In genomic region chr6:21887301-21888185, GRCh38 we compare ENCODE assay signal across 10 cellular contexts.
A peak's percentile ranks its signal among the peaks of the same experiment; 100 is the strongest.
DNase-seq lines count a peak whose midpoint lies in the region; ATAC-seq, FAIRE-seq and TF ChIP-seq lines count a peak whose summit lies in the region.
"Had no signal": no experiment of that assay in that cellular context is flagged by ENCODE, and none has a peak within 500 bp of the region (broad histone marks: within the 10 kb centered on the region; RNA-seq: fewer than 3 reads in every experiment).

No MANE protein-coding gene starts in this region.

- WGBS in esophagus muscularis mucosa, result 30% methylated on average over 14 of the region's 14 CpGs
- 30 to 33% methylated on average over 14 of the region's 14 CpGs for WGBS in pancreas, 2 donors

- peak; percentile 84 for DNase-seq in DMS 273 (lab: John Stamatoyannopoulos, UW; ENCODE audit: unreplicated experiment)
- peak; percentile 84 to 93 for DNase-seq in NCI-H446 (lab: John Stamatoyannopoulos, UW)
- no peak for DNase-seq in esophagus muscularis mucosa (ENCODE audit: extremely low spot score)
- no peak for DNase-seq in pancreas
- no peak for DNase-seq in epidermal melanocyte (ENCODE audit: insufficient read length, low spot score)
- DNase-seq in amygdala (lab: John Stamatoyannopoulos, UW), result no peak
- no peak for DNase-seq in mesothelial cell of epicardium (ENCODE audit: low spot score in 2 of 2, unreplicated experiment in 2 of 2)
- DNase-seq: KG1, T-helper 1 cell had no signal

- peak overlapping the region in 2 of 4 donors; percentile 6 to 13 for H3K4me3 ChIP-seq in esophagus muscularis mucosa
- H3K4me3 ChIP-seq in pancreas, result no peak overlapping the region

- TF ChIP-seq EP300 in esophagus muscularis mucosa (IDR thresholded peaks at IDR 0.05), result no peak

- H3K4me1 ChIP-seq in esophagus muscularis mucosa (peaks cover 20 to 47% (median 39%) of the 10 kb centered on the region in 4 donors), pancreas (peaks cover 0 to 12% (median 0%) of the 10 kb centered on the region in 3 donors)

- peaks cover 8% of the 10 kb centered on the region for H3K36me3 Mint-ChIP-seq in mesothelial cell of epicardium

- H3K27ac Mint-ChIP-seq in mesothelial cell of epicardium, result no peak overlapping the region

- H3K27me3 Mint-ChIP-seq in mesothelial cell of epicardium (ENCODE audit: low read depth), result no peaks in the 10 kb centered on the region

- H3K36me3 ChIP-seq in esophagus muscularis mucosa, result no peaks in the 10 kb centered on the region
- H3K36me3 ChIP-seq in pancreas, result no peaks in the 10 kb centered on the region

- TF ChIP-seq CTCF in esophagus muscularis mucosa (IDR thresholded peaks at IDR 0.05) (no peak), pancreas (IDR thresholded peaks at IDR 0.05) (no peak), mesothelial cell of epicardium (IDR thresholded peaks at IDR 0.05; ENCODE audit: unreplicated experiment) (no peak)

- peaks cover 17% of the 10 kb centered on the region for H3K4me1 Mint-ChIP-seq in mesothelial cell of epicardium

- FAIRE-seq in pancreas (lab: Jason Lieb, UNC), result no peak

- H3K27ac ChIP-seq in esophagus muscularis mucosa (replicated peaks in 1 of 4) (peak overlapping the region; percentile 62 to 69 (median 66)), pancreas (peak overlapping the region in 1 of 4 donors; percentile 22)

- TF ChIP-seq POLR2A in esophagus muscularis mucosa (IDR thresholded peaks at IDR 0.05; ENCODE audit: low read depth), result no peak

- ATAC-seq in pancreas, result peak in 3 of 4 donors; percentile 36 to 69 (median 48)
- no peak for ATAC-seq in GM21526 (IDR thresholded peaks at IDR 0.05; ENCODE audit: low FRiP score, unreplicated experiment)

- H3K27me3 ChIP-seq in esophagus muscularis mucosa (no peaks in the 10 kb centered on the region), pancreas (no peaks in the 10 kb centered on the region)

- no peaks in the 10 kb centered on the region for H3K9me3 ChIP-seq in esophagus muscularis mucosa
- no peaks in the 10 kb centered on the region for H3K9me3 ChIP-seq in pancreas

- H3K9me3 Mint-ChIP-seq in mesothelial cell of epicardium, result no peaks in the 10 kb centered on the region

- intact Hi-C loops in esophagus muscularis mucosa (cut with DNase I) (no loop called here), pancreas (cut with DNase I) (no loop called here)

- no peak overlapping the region for H3K4me3 Mint-ChIP-seq in mesothelial cell of epicardium

Comparison
In these comparisons a context has a peak if more than half of its experiments do, and no peak if none do; other contexts are left out.
1. DNase-seq: peak in DMS 273 (single experiment) and NCI-H446 (2 of 2); none in esophagus muscularis mucosa (single experiment), pancreas (0 of 6), epidermal melanocyte (single experiment), amygdala (0 of 56) and mesothelial cell of epicardium (0 of 2).